Comparison of ENCODE assay signal across 8 cellular contexts in the genomic region with DNA sequence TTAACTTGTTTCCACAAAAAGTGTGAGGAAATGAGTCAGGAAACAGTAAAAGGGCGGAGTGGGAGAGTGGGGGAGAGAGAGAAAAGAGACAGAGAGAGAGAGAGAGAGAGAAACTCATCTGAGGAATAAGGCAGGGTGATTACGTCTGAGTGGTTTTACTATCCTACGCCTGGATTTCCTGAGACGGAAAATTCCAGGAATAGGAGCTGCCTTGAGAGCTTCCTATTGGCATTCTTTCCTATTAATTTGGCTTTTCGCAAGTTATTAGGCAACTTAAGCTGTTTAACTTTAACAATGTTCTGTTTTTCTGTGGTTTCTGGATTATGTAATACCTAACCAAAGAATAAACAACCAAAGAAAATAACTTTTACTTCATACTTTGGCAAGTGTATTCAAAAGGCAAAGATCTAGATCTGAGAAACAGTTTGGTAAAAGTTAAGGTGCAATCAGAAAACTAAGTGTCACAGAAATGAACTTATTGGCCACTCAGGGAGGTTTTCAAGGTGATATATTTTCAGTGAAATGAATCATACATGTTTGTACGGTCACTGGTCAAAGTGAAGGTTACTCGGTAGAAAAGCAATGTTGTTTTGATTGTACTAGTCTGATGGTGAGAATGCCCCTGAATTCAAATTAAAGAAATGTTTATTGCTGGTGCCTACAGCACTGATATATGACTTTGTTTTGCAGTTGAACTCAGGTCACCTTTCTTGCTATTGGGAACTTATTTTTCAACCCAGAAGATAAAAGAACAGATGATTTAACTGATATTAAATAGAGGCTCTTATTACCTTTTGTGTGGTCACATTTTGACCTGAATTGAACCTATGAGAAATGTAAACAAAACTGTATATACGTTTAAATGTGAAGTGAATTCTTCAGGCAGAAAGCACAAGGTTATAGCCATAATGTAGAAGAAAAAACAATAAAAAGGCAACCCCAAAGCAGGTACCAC. TPM values are rescaled to one million over a fixed set of nuclear protein-coding genes. Genes with fewer than 3 reads are reported as not detected.
DNase-seq lines count a peak whose midpoint lies in the region; ATAC-seq and TF ChIP-seq lines count a peak whose summit lies in the region.

No MANE protein-coding gene starts in this region.

- H3K27me3 Mint-ChIP-seq in endodermal cell (ENCODE audit: insufficient read depth), result no peaks in the 10 kb centered on the region

- no peak overlapping the region for H3K27ac Mint-ChIP-seq in endodermal cell

- no peak overlapping the region for H2BK12ac ChIP-seq in trophoblast cell (ENCODE audit: low read length)

- no peak overlapping the region for H2AFZ ChIP-seq in trophoblast cell (ENCODE audit: insufficient read depth, low read length, poor library complexity)

- H3K4me1 ChIP-seq in esophagus squamous epithelium (peaks cover 22 to 66% (median 36%) of the 10 kb centered on the region in 3 donors), trophoblast cell (ENCODE audit: control insufficient read depth in 1 of 2, insufficient read depth in 2 of 2, low read length in 2 of 2) (no peaks in the 10 kb centered on the region), endodermal cell (ENCODE audit: control insufficient read depth, insufficient read depth, low read length) (no peaks in the 10 kb centered on the region)

- H4K91ac ChIP-seq in trophoblast cell (ENCODE audit: low read depth, low read length), result no peak overlapping the region

- ATAC-seq in HG03354 (IDR thresholded peaks at IDR 0.05; ENCODE audit: poor library complexity, severe bottlenecking, unreplicated experiment) (peak; percentile 75), GM21360 (IDR thresholded peaks at IDR 0.05; ENCODE audit: unreplicated experiment) (no peak)

- H3K27me3 ChIP-seq in esophagus squamous epithelium, result no peaks in the 10 kb centered on the region
- no peaks in the 10 kb centered on the region for H3K27me3 ChIP-seq in trophoblast cell (ENCODE audit: insufficient read depth, low read length)
- H3K27me3 ChIP-seq in endodermal cell (ENCODE audit: control insufficient read depth, insufficient read depth, low read length, poor library complexity, severe bottlenecking), result no peaks in the 10 kb centered on the region

- H3K9me3 Mint-ChIP-seq in endodermal cell, result peaks cover 14% of the 10 kb centered on the region

- no peak overlapping the region for H2BK5ac ChIP-seq in trophoblast cell (ENCODE audit: low read depth, low read length, poor library complexity)

- no peaks in the 10 kb centered on the region for H3K79me2 ChIP-seq in trophoblast cell (ENCODE audit: control insufficient read depth, insufficient read depth, low read length, poor library complexity)

- TF ChIP-seq POLR2A in esophagus squamous epithelium (IDR thresholded peaks at IDR 0.05), result no peak

- 8 to 9% methylated on average over 8 of the region's 8 CpGs for WGBS in esophagus squamous epithelium, 2 donors
- no CpG with 5 or more reads among the region's 8 CpGs for WGBS in trophoblast cell (ENCODE audit: extremely low coverage, insufficient coverage, insufficient read length)
- 86 to 91% methylated on average over 6 to 8 of the region's 8 CpGs for WGBS in endodermal cell (ENCODE audit: insufficient coverage in 1 of 2, insufficient read length in 1 of 2), 2 experiments

- H3K4me3 ChIP-seq in esophagus squamous epithelium (peak overlapping the region in 2 of 4 donors; percentile 8 to 41), trophoblast cell (ENCODE audit: low read depth, low read length) (no peak overlapping the region), endodermal cell (ENCODE audit: low read length) (no peak overlapping the region)

- H3K4me1 Mint-ChIP-seq in endodermal cell, result peaks cover 11% of the 10 kb centered on the region

- no peak overlapping the region for H2AK5ac ChIP-seq in trophoblast cell (ENCODE audit: low read length)

- no peak overlapping the region for H2BK120ac ChIP-seq in trophoblast cell (ENCODE audit: insufficient read depth, low read length, poor library complexity)

- H3K9me3 ChIP-seq in esophagus squamous epithelium (no peaks in the 10 kb centered on the region), trophoblast cell (ENCODE audit: insufficient read depth, low read depth, low read length) (no peaks in the 10 kb centered on the region), endodermal cell (ENCODE audit: control insufficient read depth, low read length) (no peaks in the 10 kb centered on the region)

- no peak overlapping the region for H3K4ac ChIP-seq in trophoblast cell (ENCODE audit: low read depth, low read length)

- H3K79me1 ChIP-seq in trophoblast cell (ENCODE audit: low read length), result no peaks in the 10 kb centered on the region

- H4K12ac ChIP-seq in trophoblast cell (ENCODE audit: low read depth, low read length), result no peak overlapping the region

- H3K23ac ChIP-seq in trophoblast cell (ENCODE audit: low read length), result no peak overlapping the region

- H3K36me3 Mint-ChIP-seq in endodermal cell (ENCODE audit: low read depth), result no peaks in the 10 kb centered on the region

- no peaks in the 10 kb centered on the region for H3K36me3 ChIP-seq in esophagus squamous epithelium
- no peaks in the 10 kb centered on the region for H3K36me3 ChIP-seq in trophoblast cell (ENCODE audit: control insufficient read depth in 1 of 2, insufficient read depth in 2 of 2, low read length in 2 of 2)
- no peaks in the 10 kb centered on the region for H3K36me3 ChIP-seq in endodermal cell (ENCODE audit: control insufficient read depth, insufficient read depth, low read length)

- H3K14ac ChIP-seq in trophoblast cell (ENCODE audit: low read length), result no peak overlapping the region

- no peak overlapping the region for H3K18ac ChIP-seq in trophoblast cell (ENCODE audit: low read length)

- TF ChIP-seq CTCF in esophagus squamous epithelium (IDR thresholded peaks at IDR 0.05) (no peak), endodermal cell (conservative IDR thresholded peaks at IDR 0.05) (no peak)

- peak; percentile 28 to 36 for DNase-seq in activated CD4-positive, alpha-beta T cell treated with anti-CD3 and anti-CD28 coated beads for 4 hours
- DNase-seq in activated CD4-positive, alpha-beta T cell treated with anti-CD3 and anti-CD28 coated beads for 1 hour, result no peak
- DNase-seq in T1000 (lab: John Stamatoyannopoulos, UW) (peak; percentile 5), esophagus squamous epithelium (lab: John Stamatoyannopoulos, UW) (no peak), trophoblast cell (peak; percentile 48 to 81), endodermal cell (no peak)

- H3K4me2 ChIP-seq in trophoblast cell (ENCODE audit: low read length), result no peak overlapping the region

- H3K4me3 Mint-ChIP-seq in endodermal cell, result no peak overlapping the region

- no peak overlapping the region for H4K8ac ChIP-seq in trophoblast cell (ENCODE audit: low read depth, low read length)

- no peak overlapping the region for H3K9ac ChIP-seq in trophoblast cell (ENCODE audit: low read length)
- no peak overlapping the region for H3K9ac ChIP-seq in endodermal cell (ENCODE audit: extremely low read depth, low read length, poor library complexity, severe bottlenecking)

- H3K27ac ChIP-seq in esophagus squamous epithelium, result peak overlapping the region; percentile 71 to 90 (median 86)
- no peak overlapping the region for H3K27ac ChIP-seq in trophoblast cell (ENCODE audit: low read depth, low read length)
- no peak overlapping the region for H3K27ac ChIP-seq in endodermal cell (ENCODE audit: low read depth, low read length)

- intact Hi-C loops in esophagus squamous epithelium (cut with DNase I), result no loop called here

RNA-seq across cellular contexts. Expression of gene TNFSF10, which starts 39.9 kb away (rescaled TPM):
- total RNA-seq in esophagus squamous epithelium, result 100 to 1,000 TPM in 2 of 4 donors, 10 to 100 TPM in 2; 61.7 to 128 (median 83.8) TPM
- 11.1 and 12.8 TPM in 2 replicates for polyA plus RNA-seq in trophoblast cell (2013)
- total RNA-seq in endodermal cell, result under 1 TPM in 1 of 2 donors, not detected in 1; 0.51 TPM
- polyA plus RNA-seq in endodermal cell (2013, experiment 1 of 2), result not detected
- not detected for polyA plus RNA-seq in endodermal cell (2013, experiment 2 of 2)

Comparison
In these comparisons a context has a peak if more than half of its experiments do, and no peak if none do; other contexts are left out.
1. DNase-seq: peak in activated CD4-positive, alpha-beta T cell treated with anti-CD3 and anti-CD28 coated beads for 4 hours (2 of 2), T1000 (single experiment) and trophoblast cell (2 of 2); none in activated CD4-positive, alpha-beta T cell treated with anti-CD3 and anti-CD28 coated beads for 1 hour (single experiment), esophagus squamous epithelium (single experiment) and endodermal cell (single experiment).
2. H3K27ac ChIP-seq: peak in esophagus squamous epithelium (4 of 4); none in trophoblast cell (single experiment) and endodermal cell (single experiment).
3. RNA of gene TNFSF10, which starts 39.9 kb away (total RNA-seq): 61.7 to 128 TPM in esophagus squamous epithelium; 0.51 TPM in endodermal cell; every median in the first group is over 10 times any median in the second.